21 cellular contexts compared by ENCODE assay signal in genomic region chr16:74224828-74225227, GRCh38.
DNase-seq lines count a peak whose midpoint lies in the region; ATAC-seq and TF ChIP-seq lines count a peak whose summit lies in the region.
"Had no signal": no experiment of that assay in that cellular context is flagged by ENCODE, and none has a peak within 500 bp of the region (broad histone marks: within the 10 kb centered on the region; RNA-seq: fewer than 3 reads in every experiment).

No MANE protein-coding gene starts in this region.

- no peaks in the 10 kb centered on the region for H3K27me3 ChIP-seq in naive thymus-derived CD4-positive, alpha-beta T cell (ENCODE audit: control insufficient read depth in 2 of 2, insufficient read depth in 2 of 2, low read length in 2 of 2)
- no peaks in the 10 kb centered on the region for H3K27me3 ChIP-seq in CD8-positive, alpha-beta T cell (ENCODE audit: insufficient read depth, low read length)
- H3K27me3 ChIP-seq: gastroesophageal sphincter, uterus had no signal

- intact Hi-C loops in naive thymus-derived CD4-positive, alpha-beta T cell (cut with micrococcal nuclease), result no loop called here
- intact Hi-C loops in CD8-positive, alpha-beta T cell (cut with DNase I, micrococcal nuclease), result no loop called here

- no peaks in the 10 kb centered on the region for H3K36me3 ChIP-seq in naive thymus-derived CD4-positive, alpha-beta T cell (ENCODE audit: control insufficient read depth in 2 of 3, insufficient read depth in 3 of 3, low read length in 3 of 3)
- H3K36me3 ChIP-seq in CD8-positive, alpha-beta T cell (ENCODE audit: insufficient read depth, low read length), result no peaks in the 10 kb centered on the region
- H3K36me3 ChIP-seq: gastroesophageal sphincter, uterus had no signal

- peaks cover 0 to 2% (median 0%) of the 10 kb centered on the region in 7 donors for H3K4me1 Mint-ChIP-seq in naive thymus-derived CD4-positive, alpha-beta T cell
- H3K4me1 Mint-ChIP-seq in CD8-positive, alpha-beta T cell (ENCODE audit: low read depth), result no peaks in the 10 kb centered on the region

- DNase-seq in Caki2 (ENCODE audit: low read depth) (peak; percentile 10), LHCN-M2 (ENCODE audit: low read depth) (peak; percentile 10), cardiac fibroblast (ENCODE audit: low read depth in 2 of 2) (peak; percentile 62 to 74), kidney tubule cell (ENCODE audit: low spot score) (peak; percentile 59), T-helper 9 cell (no peak), hippocampal formation (lab: John Stamatoyannopoulos, UW) (no peak)
- DNase-seq in naive thymus-derived CD4-positive, alpha-beta T cell, result no peak
- DNase-seq in CD8-positive, alpha-beta T cell, result no peak
- DNase-seq: activated CD4-positive, alpha-beta T cell treated with anti-CD3 and anti-CD28 coated beads for 48 hours; activated effector memory CD4-positive, alpha-beta T cell treated with anti-CD3 and anti-CD28 coated beads, Interleukin-2, amount 50 U/mL, for 16 hours; AML-193; amniotic stem cell; COR-L47; HCEC 1CT; Karpas-422; left ventricle myocardium superior; NCI-H226; NK-92 treated with Interleukin-12 subunit alpha and Interleukin-12 subunit beta, amount 100 ng/mL, for 24 hours; stimulated activated CD4-positive, alpha-beta T cell treated with anti-CD3 and anti-CD28 coated beads, Interleukin-2, amount 100 ng/mL, for 48 hours; uterus had no signal

- POLR2A ChIA-PET in naive thymus-derived CD4-positive, alpha-beta T cell (lab: Charles Lee), result no interaction called here
- POLR2A ChIA-PET in CD8-positive, alpha-beta T cell (lab: Charles Lee), result no interaction called here

- ATAC-seq in naive thymus-derived CD4-positive, alpha-beta T cell, result no peak
- ATAC-seq in CD8-positive, alpha-beta T cell, result no peak
- ATAC-seq: gastroesophageal sphincter, left ventricle myocardium superior had no signal

- in situ Hi-C loops in Caki2 (cut with HindIII; ENCODE audit: low pct_unique_long_range_greater_than_20kb, low sequenced_read_pairs), result no loop called here

- H3K27me3 Mint-ChIP-seq in naive thymus-derived CD4-positive, alpha-beta T cell, result peaks cover 7 to 37% (median 19%) of the 10 kb centered on the region in 5 donors
- H3K27me3 Mint-ChIP-seq in CD8-positive, alpha-beta T cell (ENCODE audit: low read depth), result peaks cover 8% of the 10 kb centered on the region

- H3K4me1 ChIP-seq in naive thymus-derived CD4-positive, alpha-beta T cell (ENCODE audit: control insufficient read depth in 2 of 2, insufficient read depth in 2 of 2, low read length in 2 of 2), result no peaks in the 10 kb centered on the region
- no peaks in the 10 kb centered on the region for H3K4me1 ChIP-seq in CD8-positive, alpha-beta T cell (ENCODE audit: insufficient read depth, low read length)
- H3K4me1 ChIP-seq: uterus had no signal

- H3K9me3 Mint-ChIP-seq in naive thymus-derived CD4-positive, alpha-beta T cell, result no peaks in the 10 kb centered on the region
- no peaks in the 10 kb centered on the region for H3K9me3 Mint-ChIP-seq in CD8-positive, alpha-beta T cell

- no peak for TF ChIP-seq CTCF in cardiac fibroblast (IDR thresholded peaks at IDR 0.05; ENCODE audit: low read depth, low read length)
- no peak for TF ChIP-seq CTCF in CD8-positive, alpha-beta T cell (IDR thresholded peaks at IDR 0.05)

- H3K36me3 Mint-ChIP-seq in naive thymus-derived CD4-positive, alpha-beta T cell, result peaks cover 0 to 3% (median 0%) of the 10 kb centered on the region in 5 donors
- H3K36me3 Mint-ChIP-seq in CD8-positive, alpha-beta T cell, result no peaks in the 10 kb centered on the region

- no peak overlapping the region for H3K4me3 Mint-ChIP-seq in naive thymus-derived CD4-positive, alpha-beta T cell
- no peak overlapping the region for H3K4me3 Mint-ChIP-seq in CD8-positive, alpha-beta T cell

- CTCF ChIA-PET in naive thymus-derived CD4-positive, alpha-beta T cell (lab: Charles Lee), result no interaction called here
- CTCF ChIA-PET in CD8-positive, alpha-beta T cell (lab: Charles Lee), result no interaction called here

- H3K27ac Mint-ChIP-seq in naive thymus-derived CD4-positive, alpha-beta T cell, result no peak overlapping the region
- no peak overlapping the region for H3K27ac Mint-ChIP-seq in CD8-positive, alpha-beta T cell

- no peaks in the 10 kb centered on the region for H3K9me3 ChIP-seq in naive thymus-derived CD4-positive, alpha-beta T cell (ENCODE audit: control insufficient read depth in 2 of 3, low read length in 3 of 3)
- H3K9me3 ChIP-seq in CD8-positive, alpha-beta T cell (ENCODE audit: low read length), result no peaks in the 10 kb centered on the region
- H3K9me3 ChIP-seq: gastroesophageal sphincter, uterus had no signal

- no peak overlapping the region for H3K27ac ChIP-seq in naive thymus-derived CD4-positive, alpha-beta T cell (ENCODE audit: low read depth, low read length)
- no peak overlapping the region for H3K27ac ChIP-seq in CD8-positive, alpha-beta T cell (ENCODE audit: low read depth, low read length)
- H3K27ac ChIP-seq: gastroesophageal sphincter, uterus had no signal

- no peak overlapping the region for H3K4me3 ChIP-seq in cardiac fibroblast (replicated peaks in 1 of 2; ENCODE audit: low read depth in 2 of 2, low read length in 2 of 2)
- no peak overlapping the region for H3K4me3 ChIP-seq in naive thymus-derived CD4-positive, alpha-beta T cell (ENCODE audit: low read length)
- no peak overlapping the region for H3K4me3 ChIP-seq in CD8-positive, alpha-beta T cell (ENCODE audit: low read depth, low read length)
- H3K4me3 ChIP-seq: gastroesophageal sphincter, uterus had no signal

Comparison
In these comparisons a context has a peak if more than half of its experiments do, and no peak if none do; other contexts are left out.
1. DNase-seq: peak in Caki2 (single experiment), LHCN-M2 (single experiment), cardiac fibroblast (2 of 2) and kidney tubule cell (single experiment); none in T-helper 9 cell (single experiment), naive thymus-derived CD4-positive, alpha-beta T cell (0 of 9), hippocampal formation (0 of 2) and CD8-positive, alpha-beta T cell (0 of 7).